In genomic region chr9:135491764-135492163, GRCh38 we compare ENCODE assay signal across 23 cellular contexts. TPM values are rescaled to one million over a fixed set of nuclear protein-coding genes. Genes with fewer than 3 reads are reported as not detected.
A peak's percentile ranks its signal among the peaks of the same experiment; 100 is the strongest.
DNase-seq lines count a peak whose midpoint lies in the region; ATAC-seq and TF ChIP-seq lines count a peak whose summit lies in the region.
"Had no signal": no experiment of that assay in that cellular context is flagged by ENCODE, and none has a peak within 500 bp of the region (broad histone marks: within the 10 kb centered on the region; RNA-seq: fewer than 3 reads in every experiment).

No MANE protein-coding gene starts in this region.

- H3K9ac ChIP-seq in SK-N-MC (ENCODE audit: insufficient read length) (peak overlapping the region; percentile 11), PC-3 (ENCODE audit: low read length) (no peak overlapping the region)
- H3K9ac ChIP-seq: BLaER1 treated with 17β-estradiol and CSF1 and Interleukin-3, amounts not matched to agents 10 nM and 100 nM; GM23248 had no signal

- WGBS in right lobe of liver (ENCODE audit: insufficient coverage, low coverage, low lambda C conversion rate, missing lambda C conversion rate) = 14% methylated on average over 4 of the region's 4 CpGs

- peaks cover 0 to 31% (median 10%) of the 10 kb centered on the region in 4 donors for H3K4me1 ChIP-seq in right lobe of liver
- H3K4me1 ChIP-seq in PC-3 (ENCODE audit: insufficient read depth, low read length) = peaks cover 7% of the 10 kb centered on the region
- H3K4me1 ChIP-seq: BE2C had no signal

- no peaks in the 10 kb centered on the region for H3K79me2 ChIP-seq in PC-3 (ENCODE audit: low read length)

- H2AFZ ChIP-seq in PC-3 (ENCODE audit: low read length) = no peak overlapping the region
- H2AFZ ChIP-seq: GM23248 had no signal

- H4K20me1 ChIP-seq in PC-3 (ENCODE audit: low read length) = no peaks in the 10 kb centered on the region

- ATAC-seq in left lobe of liver = peak; percentile 25
- ATAC-seq in right lobe of liver = peak in 3 of 4 donors; percentile 16 to 39 (median 23)
- no peak for ATAC-seq in PC-3
- no peak for ATAC-seq in stimulated activated naive CD8-positive, alpha-beta T cell treated with anti-CD3 and anti-CD28 coated beads, Interleukin-15, Interleukin-2, amounts not matched to agents 100 U/mL and 50 U/mL, for 24 hours
- ATAC-seq: GM12878 had no signal

- DNase-seq in NCI-H146 (lab: John Stamatoyannopoulos, UW) (peak; percentile 50), SK-N-MC (ENCODE audit: low read depth, low spot score) (no peak), left lobe of liver (ENCODE audit: low spot score) (no peak), right lobe of liver (peak in 1 of 3 donors; percentile 17), NCI-H1436 treated with DMSO at 0.1 percent for 48 hours (lab: John Stamatoyannopoulos, UW) (no peak), PC-3 (no peak)
- no peak for DNase-seq in stimulated activated CD4-positive, alpha-beta T cell treated with anti-CD3 and anti-CD28 coated beads, Interleukin-15, amount 100 ng/mL, for 24 hours
- DNase-seq in stimulated activated naive CD8-positive, alpha-beta T cell treated with anti-CD3 and anti-CD28 coated beads, Interleukin-15, Interleukin-2, amounts not matched to agents 100 U/mL and 50 U/mL, for 24 hours = no peak
- DNase-seq: AML-193; BE2C; CD4-positive, alpha-beta T cell; DMS 273 treated with DMSO at 0.1 percent for 48 hours; DMS79; EL; GDM1; GM23248; HCEC 1CT had no signal

- H3K27me3 ChIP-seq in right lobe of liver = no peaks in the 10 kb centered on the region
- no peaks in the 10 kb centered on the region for H3K27me3 ChIP-seq in PC-3 (ENCODE audit: low read length)
- H3K27me3 ChIP-seq: BE2C; BLaER1 treated with 17β-estradiol and CSF1 and Interleukin-3, amounts not matched to agents 10 nM and 100 nM had no signal

- H3K4me3 ChIP-seq in SK-N-MC (no peak overlapping the region), right lobe of liver (peak overlapping the region; percentile 33 to 67 (median 63)), PC-3 (ENCODE audit: low read length) (no peak overlapping the region)
- H3K4me3 ChIP-seq: BLaER1 treated with 17β-estradiol and CSF1 and Interleukin-3, amounts not matched to agents 10 nM and 100 nM; GM12878; GM23248 had no signal

- BruUV-seq in PC-3 (replicated peaks; lab: Mats Ljungman, UMichigan) = no TSS peak

- intact Hi-C loops in right lobe of liver (cut with DNase I) = no loop called here
- intact Hi-C loops in PC-3 (cut with micrococcal nuclease) = no loop called here

- H3F3A ChIP-seq in PC-3 (ENCODE audit: low read length, unreplicated experiment) = no peaks in the 10 kb centered on the region

- TF ChIP-seq POLR2A in right lobe of liver (IDR thresholded peaks at IDR 0.05) = no peak

- H3K36me3 ChIP-seq in SK-N-MC (ENCODE audit: insufficient read depth, low read length) (no peaks in the 10 kb centered on the region), right lobe of liver (peaks cover 0 to 3% (median under 1%) of the 10 kb centered on the region in 4 donors), PC-3 (ENCODE audit: low read depth, low read length) (no peaks in the 10 kb centered on the region)
- H3K36me3 ChIP-seq: BE2C had no signal

- no peak overlapping the region for H3K4me2 ChIP-seq in PC-3 (ENCODE audit: low read length)
- H3K4me2 ChIP-seq: BLaER1 treated with 17β-estradiol and CSF1 and Interleukin-3, amounts not matched to agents 10 nM and 100 nM had no signal

- H3K27ac ChIP-seq in SK-N-MC (no peak overlapping the region), right lobe of liver (peak overlapping the region; percentile 65 to 97 (median 91)), PC-3 (ENCODE audit: low read length) (no peak overlapping the region)
- H3K27ac ChIP-seq: 22Rv1; BLaER1 treated with 17β-estradiol and CSF1 and Interleukin-3, amounts not matched to agents 10 nM and 100 nM; GM23248 had no signal

- H3K9me3 ChIP-seq in SK-N-MC (ENCODE audit: low read depth, low read length) (no peaks in the 10 kb centered on the region), right lobe of liver (no peaks in the 10 kb centered on the region), PC-3 (ENCODE audit: low read length) (no peaks in the 10 kb centered on the region)
- H3K9me3 ChIP-seq: BE2C; BLaER1 treated with 17β-estradiol and CSF1 and Interleukin-3, amounts not matched to agents 10 nM and 100 nM had no signal

- no peaks in the 10 kb centered on the region for H3K9me2 ChIP-seq in PC-3 (replicated peaks; ENCODE audit: low read length)

- CTCF ChIA-PET in PC-3 (lab: Charles Lee) = no interaction called here

- TF ChIP-seq CTCF in right lobe of liver (IDR thresholded peaks at IDR 0.05) (no peak), PC-3 (conservative IDR thresholded peaks at IDR 0.05; ENCODE audit: low read depth, low read length) (no peak)

- POLR2A ChIA-PET in PC-3 (lab: Charles Lee; ENCODE audit: unreplicated experiment) = no interaction called here

RNA-seq across cellular contexts. Expression of gene MRPS2, which starts 8.7 kb away (rescaled TPM):
- total RNA-seq in left lobe of liver = 30.7 TPM
- total RNA-seq in right lobe of liver = 10 to 100 TPM; 24.7 to 56.8 (median 30.5) TPM
- total RNA-seq in PC-3 (2014; rRNA removed) = 62.4 and 73.4 TPM in 2 replicates

RNA-seq across cellular contexts. Expression of gene PPP1R26, which starts 12.2 kb away (rescaled TPM):
- total RNA-seq in left lobe of liver = 7.4 TPM
- 1 to 10 TPM; 5.1 to 9.0 (median 7.7) TPM for total RNA-seq in right lobe of liver
- 22.6 and 30.6 TPM in 2 replicates for total RNA-seq in PC-3 (2014; rRNA removed)

RNA-seq across cellular contexts. Expression of gene LCN1, which starts 29.5 kb away (rescaled TPM):
- total RNA-seq in left lobe of liver = not detected
- not detected for total RNA-seq in right lobe of liver
- not detected in 2 replicates for total RNA-seq in PC-3 (2014; rRNA removed)
- total RNA-seq: CD4-positive, alpha-beta T cell; CD8-positive, alpha-beta memory T cell; GM12878; GM23248; H1; H7 had no signal

RNA-seq across cellular contexts. Expression of gene OBP2A, which starts 54.2 kb away (rescaled TPM):
- not detected for total RNA-seq in left lobe of liver
- total RNA-seq in right lobe of liver = not detected
- total RNA-seq in PC-3 (2014; rRNA removed) = not detected in 2 replicates
- total RNA-seq: CD4-positive, alpha-beta T cell; CD8-positive, alpha-beta memory T cell; GM12878; GM23248; H1; H7 had no signal

Comparison
In these comparisons a context has a peak if more than half of its experiments do, and no peak if none do; other contexts are left out.
1. H3K27ac ChIP-seq: peak in right lobe of liver (3 of 3); none in SK-N-MC (single experiment) and PC-3 (single experiment).
2. H3K4me3 ChIP-seq: peak in right lobe of liver (3 of 3); none in SK-N-MC (single experiment) and PC-3 (single experiment).
3. ATAC-seq: peak in left lobe of liver (single experiment) and right lobe of liver (3 of 4); none in PC-3 (single experiment) and stimulated activated naive CD8-positive, alpha-beta T cell treated with anti-CD3 and anti-CD28 coated beads, Interleukin-15, Interleukin-2, amounts not matched to agents 100 U/mL and 50 U/mL, for 24 hours (single experiment).